Comparison of ENCODE assay signal across 18 cellular contexts in the genomic region with DNA sequence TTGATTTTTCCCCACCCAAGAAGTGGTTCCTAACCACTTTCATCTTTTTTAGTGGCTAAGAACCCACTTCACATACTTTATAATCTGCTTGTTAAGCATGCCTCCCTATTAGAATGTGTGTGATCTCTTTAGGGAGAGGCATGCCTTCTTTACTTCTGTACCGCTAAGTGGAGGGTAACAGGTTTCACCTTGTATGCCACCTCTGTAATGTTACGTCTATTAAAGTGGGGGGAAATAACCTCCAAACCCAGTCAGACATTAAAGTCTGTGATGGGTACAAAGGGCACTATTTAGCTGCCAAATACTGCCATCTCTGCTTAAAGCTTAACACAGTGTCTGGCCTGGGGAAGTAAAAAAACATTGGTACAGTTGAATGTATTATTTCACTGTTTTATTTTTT. TPM values are rescaled to one million over a fixed set of nuclear protein-coding genes. Genes with fewer than 3 reads are reported as not detected.
DNase-seq lines count a peak whose midpoint lies in the region; ATAC-seq and TF ChIP-seq lines count a peak whose summit lies in the region.
"Had no signal": no experiment of that assay in that cellular context is flagged by ENCODE, and none has a peak within 500 bp of the region (broad histone marks: within the 10 kb centered on the region; RNA-seq: fewer than 3 reads in every experiment).

No MANE protein-coding gene starts in this region.

- no peaks in the 10 kb centered on the region for H3K27me3 Mint-ChIP-seq in activated naive CD8-positive, alpha-beta T cell
- H3K27me3 Mint-ChIP-seq: activated CD4-positive, alpha-beta T cell treated with anti-CD3 and anti-CD28 coated beads, Interleukin-2, amount 10 ng/mL, durations not matched to agents 24 days and 14 days had no signal

- H3K27me3 ChIP-seq in heart left ventricle (no peaks in the 10 kb centered on the region), liver (ENCODE audit: control insufficient read depth in 4 of 4, insufficient read depth in 4 of 4, low read length in 3 of 4) (no peaks in the 10 kb centered on the region)
- H3K27me3 ChIP-seq: adrenal gland, foreskin keratinocyte, testis had no signal

- H3K4me1 ChIP-seq in heart left ventricle (peaks cover 0 to 36% (median 9%) of the 10 kb centered on the region in 12 donors), liver (ENCODE audit: control insufficient read depth in 4 of 4, insufficient read depth in 4 of 4, low read length in 3 of 4) (peaks cover 4 to 9% (median 6%) of the 10 kb centered on the region in 4 donors)
- H3K4me1 ChIP-seq: testis had no signal

- DNase-seq in left ventricle myocardium superior (no peak), heart left ventricle (no peak), T-helper 2 cell (no peak), hippocampal formation (lab: John Stamatoyannopoulos, UW) (no peak)
- DNase-seq: activated CD4-positive, alpha-beta T cell treated with anti-CD3 and anti-CD28 coated beads, Interleukin-2, amount 10 ng/mL, durations not matched to agents 24 days and 14 days; adrenal gland; Caco-2; EL; foreskin keratinocyte; midbrain; NCI-H1092; NCI-H524; SW 1271; testis had no signal

- H3K27ac ChIP-seq in heart left ventricle: no peak overlapping the region
- H3K27ac ChIP-seq in liver (ENCODE audit: low read depth in 1 of 2, low read length in 2 of 2): peak overlapping the region in 1 of 2 donors; percentile 36
- H3K27ac ChIP-seq: adrenal gland, foreskin keratinocyte, KMS-11, testis had no signal

- TF ChIP-seq RAD21 in liver (IDR thresholded peaks at IDR 0.05): peak in 1 of 2 donors; percentile 24

- peaks cover 7% of the 10 kb centered on the region for H3K36me3 Mint-ChIP-seq in activated naive CD8-positive, alpha-beta T cell

- intact Hi-C loops in left ventricle myocardium superior (cut with micrococcal nuclease) (no loop called here), heart left ventricle (cut with DNase I) (no loop called here)

- peak overlapping the region; percentile 9 for H3K4me3 Mint-ChIP-seq in activated naive CD8-positive, alpha-beta T cell
- H3K4me3 Mint-ChIP-seq: activated CD4-positive, alpha-beta T cell treated with anti-CD3 and anti-CD28 coated beads, Interleukin-2, amount 10 ng/mL, durations not matched to agents 24 days and 14 days had no signal

- 53 to 75% (median 66%) methylated on average over 2 of the region's 2 CpGs for WGBS in heart left ventricle, 4 donors
- 35% methylated on average over 2 of the region's 2 CpGs for WGBS in liver

- H3K4me3 ChIP-seq in heart left ventricle (no peak overlapping the region), liver (ENCODE audit: low read depth in 1 of 3, low read length in 3 of 3) (no peak overlapping the region)
- H3K4me3 ChIP-seq: adrenal gland, testis had no signal

- ATAC-seq in left ventricle myocardium superior (peak; percentile 18), heart left ventricle (no peak), HG03442 (IDR thresholded peaks at IDR 0.05; ENCODE audit: unreplicated experiment) (no peak)
- ATAC-seq: foreskin keratinocyte had no signal

- H3K9me3 Mint-ChIP-seq in activated naive CD8-positive, alpha-beta T cell (ENCODE audit: low read depth): no peaks in the 10 kb centered on the region
- H3K9me3 Mint-ChIP-seq: activated CD4-positive, alpha-beta T cell treated with anti-CD3 and anti-CD28 coated beads, Interleukin-2, amount 10 ng/mL, durations not matched to agents 24 days and 14 days had no signal

- peak overlapping the region; percentile 58 for H3K27ac Mint-ChIP-seq in activated naive CD8-positive, alpha-beta T cell
- H3K27ac Mint-ChIP-seq: activated CD4-positive, alpha-beta T cell treated with anti-CD3 and anti-CD28 coated beads, Interleukin-2, amount 10 ng/mL, durations not matched to agents 24 days and 14 days had no signal

- H3K9me3 ChIP-seq in heart left ventricle (no peaks in the 10 kb centered on the region), liver (ENCODE audit: control insufficient read depth in 4 of 4, low read length in 3 of 4) (no peaks in the 10 kb centered on the region)
- H3K9me3 ChIP-seq: adrenal gland, Caco-2, testis had no signal

- no peak overlapping the region for H3K9ac ChIP-seq in liver (ENCODE audit: low read depth in 1 of 2, low read length in 2 of 2)
- H3K9ac ChIP-seq: KMS-11 had no signal

- no peak for TF ChIP-seq CTCF in heart left ventricle (IDR thresholded peaks at IDR 0.05)
- TF ChIP-seq CTCF in liver (IDR thresholded peaks at IDR 0.05; ENCODE audit: low read depth, low read length, missing input control): no peak

- H3K36me3 ChIP-seq in heart left ventricle (peaks cover 0 to 43% (median 32%) of the 10 kb centered on the region in 9 donors), liver (ENCODE audit: control insufficient read depth in 4 of 4, insufficient read depth in 3 of 4, low read depth in 1 of 4, low read length in 3 of 4) (peaks cover 3 to 11% (median 5%) of the 10 kb centered on the region in 4 donors)

- H3K4me1 Mint-ChIP-seq in activated naive CD8-positive, alpha-beta T cell (ENCODE audit: low read depth): peaks cover 48% of the 10 kb centered on the region

- TF ChIP-seq POLR2A in heart left ventricle (IDR thresholded peaks at IDR 0.05): no peak

TF ChIP-seq in liver, 16 proteins besides CTCF, POLR2A, EP300 and RAD21:
- TF ChIP-seq HNF4G (IDR thresholded peaks at IDR 0.05) (peak; percentile 66), FOXA1 (IDR thresholded peaks at IDR 0.05) (no peak), RXRA (IDR thresholded peaks at IDR 0.05) (peak; percentile 47 to 62), SP1 (IDR thresholded peaks at IDR 0.05) (peak; percentile 41), HNF4A (conservative IDR thresholded peaks at IDR 0.05) (peak; percentile 92 to 94), YY1 (IDR thresholded peaks at IDR 0.05) (peak; percentile 71)
TF ChIP-seq in liver: peak in this region for 5.

RNA-seq across cellular contexts. Expression of gene EPC1, which starts 51.9 kb away (rescaled TPM):
- total RNA-seq in left ventricle myocardium superior: 18.6 TPM
- 10 to 100 TPM; 13.0 to 26.3 (median 19.2) TPM for total RNA-seq in heart left ventricle
- 10 to 100 TPM; 10.9 to 11.0 TPM for polyA plus RNA-seq in heart left ventricle
- total RNA-seq in liver: 10 to 100 TPM; 25.9 to 30.9 TPM
- 1 to 10 TPM; 5.6 to 6.2 TPM for polyA plus RNA-seq in liver
